ENCODE assay signal across 14 cellular contexts in genomic region chr10:113301342-113301984, GRCh38.
DNase-seq lines count a peak whose midpoint lies in the region; ATAC-seq and TF ChIP-seq lines count a peak whose summit lies in the region.
"Had no signal": no experiment of that assay in that cellular context is flagged by ENCODE, and none has a peak within 500 bp of the region (broad histone marks: within the 10 kb centered on the region; RNA-seq: fewer than 3 reads in every experiment).

No MANE protein-coding gene starts in this region.

- H3K27ac ChIP-seq in DOHH2 (ENCODE audit: low read depth, low read length) = no peak overlapping the region
- H3K27ac ChIP-seq in OCI-LY1 (ENCODE audit: low read depth, low read length, poor library complexity, severe bottlenecking) = no peak overlapping the region
- no peak overlapping the region for H3K27ac ChIP-seq in endodermal cell (ENCODE audit: low read depth, low read length)
- no peak overlapping the region for H3K27ac ChIP-seq in testis
- H3K27ac ChIP-seq: colonic mucosa had no signal

- no peaks in the 10 kb centered on the region for H3K27me3 ChIP-seq in DOHH2 (ENCODE audit: control insufficient read depth, low read length)
- no peaks in the 10 kb centered on the region for H3K27me3 ChIP-seq in OCI-LY1 (ENCODE audit: insufficient read depth, low read length)
- peaks cover 6% of the 10 kb centered on the region for H3K27me3 ChIP-seq in endodermal cell (ENCODE audit: control insufficient read depth, insufficient read depth, low read length, poor library complexity, severe bottlenecking)
- H3K27me3 ChIP-seq in Caco-2 (replicated peaks; ENCODE audit: control insufficient read depth, insufficient read depth, low read length) = no peaks in the 10 kb centered on the region
- no peaks in the 10 kb centered on the region for H3K27me3 ChIP-seq in testis
- H3K27me3 ChIP-seq: colonic mucosa had no signal

- TF ChIP-seq CTCF in DOHH2 (IDR thresholded peaks at IDR 0.05; ENCODE audit: low read depth, low read length, poor library complexity, severe bottlenecking) = peak; percentile 30
- TF ChIP-seq CTCF in OCI-LY1 (IDR thresholded peaks at IDR 0.05; ENCODE audit: low read length) = peak; percentile 64
- peak; percentile 66 for TF ChIP-seq CTCF in endodermal cell (conservative IDR thresholded peaks at IDR 0.05)
- no peak for TF ChIP-seq CTCF in Caco-2 (IDR thresholded peaks at IDR 0.05; ENCODE audit: insufficient read depth in 1 of 2, low read depth in 1 of 2, low read length in 1 of 2, severe bottlenecking in 1 of 2, unreplicated experiment in 1 of 2)
- TF ChIP-seq CTCF in testis (IDR thresholded peaks at IDR 0.05) = no peak

- H3K79me2 ChIP-seq in DOHH2 (ENCODE audit: control insufficient read depth, low read length) = no peaks in the 10 kb centered on the region
- H3K79me2 ChIP-seq in OCI-LY1 (ENCODE audit: insufficient read depth, low read length) = no peaks in the 10 kb centered on the region

- H3F3A ChIP-seq in DOHH2 (ENCODE audit: control insufficient read depth, insufficient read depth) (no peaks in the 10 kb centered on the region), OCI-LY1 (ENCODE audit: insufficient read depth, low read length) (no peaks in the 10 kb centered on the region)

- H3K9me3 ChIP-seq in DOHH2 (ENCODE audit: control insufficient read depth, insufficient read depth, low read length) (no peaks in the 10 kb centered on the region), OCI-LY1 (ENCODE audit: low read length) (no peaks in the 10 kb centered on the region), endodermal cell (ENCODE audit: control insufficient read depth, low read length) (no peaks in the 10 kb centered on the region), Caco-2 (no peaks in the 10 kb centered on the region), testis (no peaks in the 10 kb centered on the region)
- H3K9me3 ChIP-seq: colonic mucosa had no signal

- H3K9me2 ChIP-seq in DOHH2 (replicated peaks; ENCODE audit: control insufficient read depth, low read length) = no peaks in the 10 kb centered on the region
- H3K9me2 ChIP-seq in OCI-LY1 (ENCODE audit: low read depth, low read length) = no peaks in the 10 kb centered on the region

- no TSS peak for BruUV-seq in Caco-2 (replicated peaks; lab: Mats Ljungman, UMichigan)

- H4K20me1 ChIP-seq in DOHH2 (ENCODE audit: control insufficient read depth, insufficient read depth, low read depth, low read length) = no peaks in the 10 kb centered on the region
- H4K20me1 ChIP-seq in OCI-LY1 (ENCODE audit: insufficient read depth, low read length) = no peaks in the 10 kb centered on the region

- H3K27me3 Mint-ChIP-seq in endodermal cell (ENCODE audit: insufficient read depth) (peaks cover 4% of the 10 kb centered on the region), Caco-2 (ENCODE audit: insufficient read depth, unreplicated experiment) (no peaks in the 10 kb centered on the region)

- H2AFZ ChIP-seq in OCI-LY1 (ENCODE audit: low read length) = no peak overlapping the region

- H3K36me3 ChIP-seq in DOHH2 (ENCODE audit: control insufficient read depth, low read length) (no peaks in the 10 kb centered on the region), OCI-LY1 (ENCODE audit: insufficient read depth, low read length) (no peaks in the 10 kb centered on the region), endodermal cell (ENCODE audit: control insufficient read depth, insufficient read depth, low read length) (no peaks in the 10 kb centered on the region), Caco-2 (ENCODE audit: control insufficient read depth, insufficient read depth, low read length) (no peaks in the 10 kb centered on the region), testis (ENCODE audit: low read depth, missing control alignments) (no peaks in the 10 kb centered on the region)
- H3K36me3 ChIP-seq: colonic mucosa had no signal

- 78 to 85% methylated on average over 6 to 7 of the region's 7 CpGs for WGBS in endodermal cell (ENCODE audit: insufficient coverage in 1 of 2, insufficient read length in 1 of 2), 2 experiments
- WGBS in testis, 2 donors = 85 to 89% methylated on average over 7 of the region's 7 CpGs

- H3K9me3 Mint-ChIP-seq in endodermal cell (no peaks in the 10 kb centered on the region), Caco-2 (ENCODE audit: unreplicated experiment) (no peaks in the 10 kb centered on the region)
- H3K9me3 Mint-ChIP-seq: neural crest cell had no signal

- H3K9ac ChIP-seq in OCI-LY1 (ENCODE audit: low read length) = no peak overlapping the region
- H3K9ac ChIP-seq in endodermal cell (ENCODE audit: extremely low read depth, low read length, poor library complexity, severe bottlenecking) = no peak overlapping the region

- H3K4me2 ChIP-seq in DOHH2 (ENCODE audit: low read length) (no peak overlapping the region), OCI-LY1 (ENCODE audit: low read length) (no peak overlapping the region)

- no peak overlapping the region for H3K27ac Mint-ChIP-seq in endodermal cell
- H3K27ac Mint-ChIP-seq in Caco-2 (ENCODE audit: unreplicated experiment) = no peak overlapping the region

- POLR2A ChIA-PET in Caco-2 (lab: Charles Lee) = no interaction called here

- intact Hi-C loops in Caco-2 (cut with micrococcal nuclease; ENCODE audit: unreplicated experiment) (no loop called here), testis (cut with DNase I; ENCODE audit: low total_unique reads) (no loop called here)

- in situ Hi-C loops in ACHN (cut with HindIII; ENCODE audit: low pct_ligation_motif_present, low pct_unique_long_range_greater_than_20kb, low sequenced_read_pairs) = no loop called here

- peaks cover 6% of the 10 kb centered on the region for H3K4me1 ChIP-seq in DOHH2 (ENCODE audit: control insufficient read depth, low read length)
- peaks cover 6% of the 10 kb centered on the region for H3K4me1 ChIP-seq in OCI-LY1 (ENCODE audit: insufficient read depth, low read length, severe bottlenecking)
- no peaks in the 10 kb centered on the region for H3K4me1 ChIP-seq in endodermal cell (ENCODE audit: control insufficient read depth, insufficient read depth, low read length)
- H3K4me1 ChIP-seq in Caco-2 = peaks cover 8% of the 10 kb centered on the region; the same call in 1 of the 2 replicates
- H3K4me1 ChIP-seq in testis = no peaks in the 10 kb centered on the region
- H3K4me1 ChIP-seq: colonic mucosa had no signal

- CTCF ChIA-PET in Caco-2 (lab: Charles Lee) = interaction anchor here (1.1 kb wide), 1 partner anchor 82 kb away, joined by 3 read pairs; no protein-coding TSS in a partner anchor

- H3K4me1 Mint-ChIP-seq in endodermal cell (peaks cover 17% of the 10 kb centered on the region), Caco-2 (ENCODE audit: low read depth, unreplicated experiment) (peaks cover 33% of the 10 kb centered on the region)

- peak; percentile 8 for DNase-seq in ACHN
- peak; percentile 70 for DNase-seq in endodermal cell
- DNase-seq in Caco-2 = no peak
- no peak for DNase-seq in testis
- no peak for DNase-seq in NCI-H748 treated with DMSO at 0.1 percent for 48 hours (lab: John Stamatoyannopoulos, UW)
- DNase-seq: activated gamma-delta T cell, aorta, colonic mucosa, IMR-90, NCI-H226 had no signal

- H3K36me3 Mint-ChIP-seq in endodermal cell (ENCODE audit: low read depth) (no peaks in the 10 kb centered on the region), Caco-2 (ENCODE audit: insufficient read depth, unreplicated experiment) (no peaks in the 10 kb centered on the region)

- H3K4me3 ChIP-seq in DOHH2 (ENCODE audit: low read length) = no peak overlapping the region
- no peak overlapping the region for H3K4me3 ChIP-seq in OCI-LY1 (ENCODE audit: low read depth, low read length, poor library complexity, severe bottlenecking)
- H3K4me3 ChIP-seq in endodermal cell (ENCODE audit: low read length) = no peak overlapping the region
- no peak overlapping the region for H3K4me3 ChIP-seq in Caco-2 (ENCODE audit: low read depth, low read length)
- H3K4me3 ChIP-seq in testis = no peak overlapping the region
- H3K4me3 ChIP-seq: colonic mucosa had no signal

- TF ChIP-seq POLR2A in testis (IDR thresholded peaks at IDR 0.05) = no peak

- no peak for ATAC-seq in HG03025 (IDR thresholded peaks at IDR 0.05; ENCODE audit: low FRiP score, unreplicated experiment)

- H3K4me3 Mint-ChIP-seq in endodermal cell = no peak overlapping the region
- no peak overlapping the region for H3K4me3 Mint-ChIP-seq in Caco-2 (ENCODE audit: unreplicated experiment)
- H3K4me3 Mint-ChIP-seq: neural crest cell had no signal

Comparison
In these comparisons a context has a peak if more than half of its experiments do, and no peak if none do; other contexts are left out.
1. DNase-seq: peak in ACHN (single experiment) and endodermal cell (single experiment); none in Caco-2 (0 of 2), testis (single experiment) and NCI-H748 treated with DMSO at 0.1 percent for 48 hours (single experiment).
2. CTCF ChIP-seq: peak in DOHH2 (single experiment), OCI-LY1 (single experiment) and endodermal cell (single experiment); none in Caco-2 (0 of 2) and testis (0 of 3).